15 cellular contexts compared by ENCODE assay signal in genomic region chr1:4265836-4266235, GRCh38.
DNase-seq lines count a peak whose midpoint lies in the region; ATAC-seq and TF ChIP-seq lines count a peak whose summit lies in the region.
"Had no signal": no experiment of that assay in that cellular context is flagged by ENCODE, and none has a peak within 500 bp of the region (broad histone marks: within the 10 kb centered on the region; RNA-seq: fewer than 3 reads in every experiment).

No MANE protein-coding gene starts in this region.

- peaks cover 12 to 15% (median 13%) of the 10 kb centered on the region in 11 experiments for H3K9me3 ChIP-seq in BLaER1 treated with 17β-estradiol and CSF1 and Interleukin-3, amounts not matched to agents 10 nM and 100 nM (replicated peaks in 1 of 11)
- H3K9me3 ChIP-seq in esophagus muscularis mucosa, result no peaks in the 10 kb centered on the region

- no peaks in the 10 kb centered on the region for H3K27me3 ChIP-seq in BLaER1 treated with 17β-estradiol and CSF1 and Interleukin-3, amounts not matched to agents 10 nM and 100 nM
- H3K27me3 ChIP-seq in esophagus muscularis mucosa, result peaks cover 0 to 66% (median 3%) of the 10 kb centered on the region in 4 donors

- no peak for ATAC-seq in GM18519 (IDR thresholded peaks at IDR 0.05; ENCODE audit: low FRiP score, unreplicated experiment)
- ATAC-seq: CD8-positive, alpha-beta T cell had no signal

- DNase-seq in esophagus muscularis mucosa (ENCODE audit: extremely low spot score) (peak; percentile 89), pons (ENCODE audit: low spot score) (peak; percentile 31), coronary artery (ENCODE audit: low spot score) (no peak), NCI-H1694 (lab: John Stamatoyannopoulos, UW) (no peak)
- DNase-seq in stimulated activated CD4-positive, alpha-beta T cell treated with anti-CD3 and anti-CD28 coated beads, Interleukin-2, amount 100 ng/mL, for 48 hours, result no peak
- DNase-seq: ACHN; Calu3; CD8-positive, alpha-beta T cell; DMS79 treated with DMSO at 0.1 percent for 48 hours; GF-D8; GM23248; HCEC 1CT; KBM-7 had no signal

- intact Hi-C loops in esophagus muscularis mucosa (cut with DNase I), result no loop called here

- WGBS in esophagus muscularis mucosa, result 89% methylated on average over 1 of the region's 1 CpG

- H3K4me2 ChIP-seq in BLaER1 treated with 17β-estradiol and CSF1 and Interleukin-3, amounts not matched to agents 10 nM and 100 nM, result peak overlapping the region in 6 of 11 experiments; percentile 2 to 21 (median 8); a peak in 4 of 22 replicates

- H4K20me1 ChIP-seq in BLaER1 treated with 17β-estradiol and CSF1 and Interleukin-3, amounts not matched to agents 10 nM and 100 nM, result no peaks in the 10 kb centered on the region

- H3K27ac ChIP-seq in BLaER1 treated with 17β-estradiol and CSF1 and Interleukin-3, amounts not matched to agents 10 nM and 100 nM, result no peak overlapping the region
- H3K27ac ChIP-seq in esophagus muscularis mucosa (replicated peaks in 1 of 4), result no peak overlapping the region
- no peak overlapping the region for H3K27ac ChIP-seq in coronary artery
- H3K27ac ChIP-seq: GM23248 had no signal

- no peak for TF ChIP-seq EP300 in esophagus muscularis mucosa (IDR thresholded peaks at IDR 0.05)

- no peak overlapping the region for H3K9ac ChIP-seq in BLaER1 treated with 17β-estradiol and CSF1 and Interleukin-3, amounts not matched to agents 10 nM and 100 nM
- H3K9ac ChIP-seq: GM23248 had no signal

- no peak for TF ChIP-seq POLR2A in esophagus muscularis mucosa (IDR thresholded peaks at IDR 0.05; ENCODE audit: low read depth)

- H3K36me3 ChIP-seq in BLaER1 treated with 17β-estradiol and CSF1 and Interleukin-3, amounts not matched to agents 10 nM and 100 nM, result no peaks in the 10 kb centered on the region
- H3K36me3 ChIP-seq in esophagus muscularis mucosa, result no peaks in the 10 kb centered on the region

- TF ChIP-seq CTCF in esophagus muscularis mucosa (IDR thresholded peaks at IDR 0.05) (no peak), coronary artery (IDR thresholded peaks at IDR 0.05) (no peak)

- peaks cover 0 to 48% (median 28%) of the 10 kb centered on the region in 10 experiments; a peak in 14 of 20 replicates for H3K4me1 ChIP-seq in BLaER1 treated with 17β-estradiol and CSF1 and Interleukin-3, amounts not matched to agents 10 nM and 100 nM
- no peaks in the 10 kb centered on the region for H3K4me1 ChIP-seq in esophagus muscularis mucosa

- no peak overlapping the region for H3K4me3 ChIP-seq in BLaER1 treated with 17β-estradiol and CSF1 and Interleukin-3, amounts not matched to agents 10 nM and 100 nM
- H3K4me3 ChIP-seq in esophagus muscularis mucosa (no peak overlapping the region), coronary artery (no peak overlapping the region)
- H3K4me3 ChIP-seq: GM23248 had no signal

Comparison
In these comparisons a context has a peak if more than half of its experiments do, and no peak if none do; other contexts are left out.
1. DNase-seq: peak in esophagus muscularis mucosa (single experiment) and pons (single experiment); none in coronary artery (single experiment), NCI-H1694 (single experiment) and stimulated activated CD4-positive, alpha-beta T cell treated with anti-CD3 and anti-CD28 coated beads, Interleukin-2, amount 100 ng/mL, for 48 hours (0 of 2).